ENCODE assay signal across 26 cellular contexts in the genomic region with DNA sequence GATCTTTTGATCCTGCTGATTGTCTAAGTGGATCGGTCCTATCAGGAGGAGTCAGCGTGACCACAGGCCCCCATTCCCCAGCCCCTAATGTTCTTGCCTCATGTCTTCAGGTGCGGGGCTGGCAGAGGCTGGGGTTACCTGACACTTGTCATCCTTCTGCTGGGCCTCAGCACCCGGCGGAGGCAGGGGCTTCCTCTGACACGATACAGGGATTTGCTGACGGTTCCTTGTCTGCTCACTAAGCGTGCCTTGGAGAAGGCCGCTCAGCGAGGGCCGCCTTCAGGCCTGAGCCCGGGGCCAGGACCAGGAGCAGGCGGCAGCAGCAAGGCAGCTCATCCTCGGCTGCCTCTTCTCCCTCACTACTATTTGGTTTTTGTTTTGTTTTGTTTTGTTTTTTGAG.
"Had no signal": no experiment of that assay in that cellular context is flagged by ENCODE, and none has a peak within 500 bp of the region (broad histone marks: within the 10 kb centered on the region; RNA-seq: fewer than 3 reads in every experiment).

No MANE protein-coding gene starts in this region.

- H3K9me3 Mint-ChIP-seq: activated naive CD8-positive, alpha-beta T cell treated with anti-CD3 and anti-CD28 coated beads, Interleukin-2, amount 10 ng/mL, durations not matched to agents 7 days and 5 days; activated T-helper 17 cell treated with anti-CD3 and anti-CD28 coated beads, Interleukin-2, amount 50 U/mL, for 72 hours; endodermal cell; naive B cell; neural crest cell; stimulated activated memory B cell treated with anti-CD40 and anti-IgM and Interleukin-4, amounts not matched to agents 10 μg/mL and 1 μg/mL and 100 μg/mL, for 72 hours; T-cell had no signal

- H3K9me3 ChIP-seq: stomach, suprapubic skin, tibial nerve, vagina had no signal

- H3K4me1 Mint-ChIP-seq: activated naive CD8-positive, alpha-beta T cell treated with anti-CD3 and anti-CD28 coated beads, Interleukin-2, amount 10 ng/mL, durations not matched to agents 7 days and 5 days; activated T-helper 17 cell treated with anti-CD3 and anti-CD28 coated beads, Interleukin-2, amount 50 U/mL, for 72 hours; stimulated activated memory B cell treated with anti-CD40 and anti-IgM and Interleukin-4, amounts not matched to agents 10 μg/mL and 1 μg/mL and 100 μg/mL, for 72 hours; T-cell had no signal

- H3K36me3 ChIP-seq: stomach, suprapubic skin, tibial nerve, vagina had no signal

- H3K27me3 Mint-ChIP-seq: activated naive CD8-positive, alpha-beta T cell treated with anti-CD3 and anti-CD28 coated beads, Interleukin-2, amount 10 ng/mL, durations not matched to agents 7 days and 5 days; activated T-helper 17 cell treated with anti-CD3 and anti-CD28 coated beads, Interleukin-2, amount 50 U/mL, for 72 hours; stimulated activated memory B cell treated with anti-CD40 and anti-IgM and Interleukin-4, amounts not matched to agents 10 μg/mL and 1 μg/mL and 100 μg/mL, for 72 hours; T-cell had no signal

- ATAC-seq: activated T-helper 17 cell treated with anti-CD3 and anti-CD28 coated beads, Interleukin-2, amount 50 U/mL, for 72 hours; stimulated activated memory B cell treated with anti-CD40 and anti-IgM and Interleukin-4, amounts not matched to agents 10 μg/mL and 1 μg/mL and 100 μg/mL, for 72 hours; T-cell had no signal

- FAIRE-seq: bronchial epithelial cell, TTC549 had no signal

- H3K4me3 Mint-ChIP-seq: activated naive CD8-positive, alpha-beta T cell treated with anti-CD3 and anti-CD28 coated beads, Interleukin-2, amount 10 ng/mL, durations not matched to agents 7 days and 5 days; activated T-helper 17 cell treated with anti-CD3 and anti-CD28 coated beads, Interleukin-2, amount 50 U/mL, for 72 hours; endodermal cell; neural crest cell; stimulated activated memory B cell treated with anti-CD40 and anti-IgM and Interleukin-4, amounts not matched to agents 10 μg/mL and 1 μg/mL and 100 μg/mL, for 72 hours; T-cell had no signal

- H3K27ac ChIP-seq: epithelial cell of prostate, skin epidermis, stomach, suprapubic skin, tibial nerve, vagina had no signal

- H3K27me3 ChIP-seq: stomach, suprapubic skin, tibial nerve, vagina had no signal

- DNase-seq: activated CD4-positive, alpha-beta T cell treated with anti-CD3 and anti-CD28 coated beads for 1 hour; activated CD4-positive, alpha-beta T cell treated with anti-CD3 and anti-CD28 coated beads, Interleukin-2, amount 50 U/mL, for 1 hour; activated naive CD4-positive, alpha-beta T cell; activated naive CD8-positive, alpha-beta T cell treated with anti-CD3 and anti-CD28 coated beads, Interleukin-2, amount 10 ng/mL, durations not matched to agents 7 days and 5 days; activated T-cell treated with anti-CD3 and anti-CD28 coated beads, Interleukin-2, amount 50 U/mL, for 1 hour; amniotic stem cell; cerebellar nuclear complex; cortex of kidney; endodermal cell; kidney glomerular epithelial cell; mesendoderm; naive B cell; stimulated activated CD4-positive, alpha-beta T cell treated with anti-CD3 and anti-CD28 coated beads, Interleukin-2, amount 100 ng/mL, for 24 hours; stomach had no signal

- H3K36me3 Mint-ChIP-seq: activated naive CD8-positive, alpha-beta T cell treated with anti-CD3 and anti-CD28 coated beads, Interleukin-2, amount 10 ng/mL, durations not matched to agents 7 days and 5 days had no signal

- H3K27ac Mint-ChIP-seq: activated naive CD8-positive, alpha-beta T cell treated with anti-CD3 and anti-CD28 coated beads, Interleukin-2, amount 10 ng/mL, durations not matched to agents 7 days and 5 days; activated T-helper 17 cell treated with anti-CD3 and anti-CD28 coated beads, Interleukin-2, amount 50 U/mL, for 72 hours; endodermal cell; naive B cell; progenitor cell of endocrine pancreas; stimulated activated memory B cell treated with anti-CD40 and anti-IgM and Interleukin-4, amounts not matched to agents 10 μg/mL and 1 μg/mL and 100 μg/mL, for 72 hours; T-cell had no signal

- H3K4me3 ChIP-seq: skin epidermis, stomach, suprapubic skin, tibial nerve, vagina had no signal
